36 cellular contexts compared by ENCODE assay signal in genomic region chr9:16303506-16303905, GRCh38.
"Had no signal": no experiment of that assay in that cellular context is flagged by ENCODE, and none has a peak within 500 bp of the region (broad histone marks: within the 10 kb centered on the region; RNA-seq: fewer than 3 reads in every experiment).

No MANE protein-coding gene starts in this region.

- H3K9me3 Mint-ChIP-seq: activated B cell treated with CpG ODN at 0.5 μM for 24 hours; activated CD4-positive, alpha-beta memory T cell treated with anti-CD3 and anti-CD28 coated beads for 36 hours; activated naive CD4-positive, alpha-beta T cell treated with anti-CD3 and anti-CD28 coated beads for 36 hours; activated naive CD4-positive, alpha-beta T cell treated with anti-CD3 and anti-CD28 coated beads, Interleukin-2, amount 50 U/mL, for 72 hours had no signal

- ATAC-seq: activated naive CD4-positive, alpha-beta T cell treated with anti-CD3 and anti-CD28 coated beads, Interleukin-2, amount 50 U/mL, for 72 hours; activated T-cell treated with anti-CD3 and anti-CD28 coated beads, Interleukin-2, amount 50 U/mL, for 4 hours; body of pancreas; PC-3; Right ventricle myocardium inferior had no signal

- H3K27ac Mint-ChIP-seq: activated B cell treated with CpG ODN at 0.5 μM for 24 hours; activated CD4-positive, alpha-beta memory T cell treated with anti-CD3 and anti-CD28 coated beads for 36 hours; activated naive CD4-positive, alpha-beta T cell treated with anti-CD3 and anti-CD28 coated beads for 36 hours; activated naive CD4-positive, alpha-beta T cell treated with anti-CD3 and anti-CD28 coated beads, Interleukin-2, amount 50 U/mL, for 72 hours; activated T-helper 1 cell treated with anti-CD3 and anti-CD28 coated beads, Interleukin-12 subunit alpha, Interleukin-12 subunit beta, Interleukin-2, Interleukin-4 antibody, amounts not matched to agents 30 ng/mL and 10 ng/mL and 1 ng/mL, durations not matched to agents 14 hours and 24 hours and 36 hours had no signal

- H3K36me3 Mint-ChIP-seq: activated CD4-positive, alpha-beta memory T cell treated with anti-CD3 and anti-CD28 coated beads for 36 hours; activated naive CD4-positive, alpha-beta T cell treated with anti-CD3 and anti-CD28 coated beads, Interleukin-2, amount 50 U/mL, for 72 hours had no signal

- H3K4me3 ChIP-seq: adrenal gland, body of pancreas, breast epithelium, Peyer's patch had no signal

- DNase-seq: activated B cell treated with CpG ODN at 0.5 μM for 24 hours; activated CD4-positive, alpha-beta memory T cell treated with anti-CD3 and anti-CD28 coated beads for 36 hours; activated CD4-positive, alpha-beta T cell treated with anti-CD3 and anti-CD28 coated beads for 4 hours; activated CD4-positive, alpha-beta T cell treated with anti-CD3 and anti-CD28 coated beads, Interleukin-2, amount 50 U/mL, for 1 hour; activated CD4-positive, CD25-positive, alpha-beta regulatory T cell treated with anti-CD3 and anti-CD28 coated beads, Interleukin-2, amount 50 U/mL, for 72 hours; activated CD8-positive, alpha-beta memory T cell treated with anti-CD3 and anti-CD28 coated beads, Interleukin-2, amount 50 U/mL, for 4 hours; activated gamma-delta T cell treated with Interleukin-2 at 50 U/mL for 16 hours; activated naive CD4-positive, alpha-beta T cell treated with anti-CD3 and anti-CD28 coated beads for 36 hours; activated T-cell treated with anti-CD3 and anti-CD28 coated beads for 4 hours; activated T-cell treated with anti-CD3 and anti-CD28 coated beads, Interleukin-2, amount 50 U/mL, for 4 hours; body of pancreas; Karpas-422; NCI-H1048; NCI-H1105 treated with DMSO at 0.1 percent for 48 hours; NCI-H1436 treated with DMSO at 0.1 percent for 48 hours; NCI-H1694 treated with DMSO at 0.1 percent for 48 hours; NCI-H2029; NCI-H345; NCI-H510A; NCI-H526; NCI-H748 treated with DMSO at 0.1 percent for 48 hours; NK-92 treated with Interleukin-12 subunit alpha and Interleukin-12 subunit beta, amount 100 ng/mL, for 24 hours; PC-3; Peyer's patch; SIG-M5; SW 1271; T-helper 1 cell; T-helper 2 cell; T-helper 9 cell had no signal

- H3K4me3 Mint-ChIP-seq: activated B cell treated with CpG ODN at 0.5 μM for 24 hours; activated CD4-positive, alpha-beta memory T cell treated with anti-CD3 and anti-CD28 coated beads for 36 hours; activated naive CD4-positive, alpha-beta T cell treated with anti-CD3 and anti-CD28 coated beads for 36 hours; activated T-cell treated with anti-CD3 and anti-CD28 coated beads, Interleukin-2, amount 50 U/mL, for 4 hours; activated T-helper 1 cell treated with anti-CD3 and anti-CD28 coated beads, Interleukin-12 subunit alpha, Interleukin-12 subunit beta, Interleukin-2, Interleukin-4 antibody, amounts not matched to agents 30 ng/mL and 10 ng/mL and 1 ng/mL, durations not matched to agents 14 hours and 24 hours and 36 hours had no signal

- H3K4me1 Mint-ChIP-seq: activated B cell treated with CpG ODN at 0.5 μM for 24 hours had no signal

- H3K9me3 ChIP-seq: adrenal gland, body of pancreas, Peyer's patch had no signal

- H3K4me1 ChIP-seq: adrenal gland, Peyer's patch had no signal

- H3K27me3 ChIP-seq: body of pancreas, breast epithelium, Peyer's patch had no signal

- H3K36me3 ChIP-seq: adrenal gland, breast epithelium, Peyer's patch had no signal

- H3K27me3 Mint-ChIP-seq: activated B cell treated with CpG ODN at 0.5 μM for 24 hours; activated CD4-positive, alpha-beta memory T cell treated with anti-CD3 and anti-CD28 coated beads for 36 hours had no signal

- H3K27ac ChIP-seq: adrenal gland, body of pancreas, breast epithelium, Peyer's patch, RWPE1, VCaP had no signal
